In genomic region chr12:1681493-1681807, GRCh38 we compare ENCODE assay signal across 1 cellular context.
TF ChIP-seq lines count a peak whose summit lies in the region.

No MANE protein-coding gene starts in this region.

TF ChIP-seq in endothelial cell of umbilical vein, 7 proteins besides CTCF, POLR2A, EP300 and RAD21:
- peak; percentile 1 for TF ChIP-seq FOS (IDR thresholded peaks at IDR 0.05; ENCODE audit: borderline replicate concordance, insufficient read depth, low read length)
- TF ChIP-seq EZH2 (IDR thresholded peaks at IDR 0.05; ENCODE audit: borderline replicate concordance, low read depth, low read length, severe bottlenecking), result no peak
